8 cellular contexts compared by ENCODE assay signal in the genomic region with DNA sequence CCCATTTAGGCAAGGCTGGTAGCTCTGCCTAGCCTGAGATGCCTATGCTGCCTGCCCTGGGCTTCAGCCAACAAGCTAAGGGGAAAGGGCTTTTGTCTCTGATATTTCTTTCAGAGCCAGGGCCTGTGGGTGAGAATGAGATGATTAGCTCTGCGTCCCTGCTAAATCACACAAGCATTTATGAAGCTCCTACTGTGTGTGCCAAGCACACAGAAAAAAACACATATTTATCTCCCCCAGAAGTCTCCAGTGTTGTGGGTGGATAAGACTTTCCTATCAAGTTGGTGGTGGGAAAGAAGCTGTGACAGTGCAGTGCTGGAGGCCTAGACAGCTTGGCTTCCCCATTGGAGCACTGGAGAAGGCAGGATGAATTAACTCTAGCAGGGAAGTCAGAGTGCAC. TPM values are rescaled to one million over a fixed set of nuclear protein-coding genes. Genes with fewer than 3 reads are reported as not detected.
A peak's percentile ranks its signal among the peaks of the same experiment; 100 is the strongest.
DNase-seq lines count a peak whose midpoint lies in the region; ATAC-seq lines count a peak whose summit lies in the region.
"Had no signal": no experiment of that assay in that cellular context is flagged by ENCODE, and none has a peak within 500 bp of the region (broad histone marks: within the 10 kb centered on the region; RNA-seq: fewer than 3 reads in every experiment).

No MANE protein-coding gene starts in this region.

- H3K4me3 Mint-ChIP-seq in stimulated activated memory B cell treated with anti-CD40 and anti-IgM and Interleukin-4, amounts not matched to agents 10 μg/mL and 1 μg/mL and 100 μg/mL, for 72 hours = peak overlapping the region; percentile 97

- H3K9ac ChIP-seq in HUES6 (ENCODE audit: low read length) (no peak overlapping the region), iPS-15b (ENCODE audit: low read depth, low read length) (no peak overlapping the region)

- H3K27ac ChIP-seq in HUES6 (ENCODE audit: low read depth, low read length) = no peak overlapping the region

- peak overlapping the region; percentile 94 to 98 for H3K27ac Mint-ChIP-seq in activated naive CD4-positive, alpha-beta T cell treated with anti-CD3 and anti-CD28 coated beads, Interleukin-2, amount 50 U/mL, for 72 hours
- peak overlapping the region; percentile 99 for H3K27ac Mint-ChIP-seq in stimulated activated memory B cell treated with anti-CD40 and anti-IgM and Interleukin-4, amounts not matched to agents 10 μg/mL and 1 μg/mL and 100 μg/mL, for 72 hours

- H3K27me3 Mint-ChIP-seq in stimulated activated memory B cell treated with anti-CD40 and anti-IgM and Interleukin-4, amounts not matched to agents 10 μg/mL and 1 μg/mL and 100 μg/mL, for 72 hours = no peaks in the 10 kb centered on the region

- DNase-seq in activated naive CD4-positive, alpha-beta T cell treated with anti-CD3 and anti-CD28 coated beads, Interleukin-2, amount 50 U/mL, for 72 hours (ENCODE audit: low spot score in 2 of 2) = no peak
- DNase-seq in DMS114 treated with DMSO at 0.1 percent for 48 hours (lab: John Stamatoyannopoulos, UW; ENCODE audit: unreplicated experiment) (no peak), NCI-H748 treated with DMSO at 0.1 percent for 48 hours (lab: John Stamatoyannopoulos, UW) (no peak), AG08395 (ENCODE audit: low spot score) (no peak)
- DNase-seq: stimulated activated CD4-positive, alpha-beta T cell treated with anti-CD3 and anti-CD28 coated beads, Interleukin-4, amount 100 ng/mL, for 4 hours had no signal

- ATAC-seq in activated naive CD4-positive, alpha-beta T cell treated with anti-CD3 and anti-CD28 coated beads, Interleukin-2, amount 50 U/mL, for 72 hours = no peak
- ATAC-seq in stimulated activated memory B cell treated with anti-CD40 and anti-IgM and Interleukin-4, amounts not matched to agents 10 μg/mL and 1 μg/mL and 100 μg/mL, for 72 hours = no peak

- H3K4me3 ChIP-seq in HUES6 (ENCODE audit: low read depth, low read length) = peak overlapping the region; percentile 89
- peak overlapping the region; percentile 59 for H3K4me3 ChIP-seq in iPS-15b (ENCODE audit: low read depth, low read length)

- H3K9me3 ChIP-seq in HUES6 (ENCODE audit: control insufficient read depth, insufficient read depth, low read depth, low read length) (no peaks in the 10 kb centered on the region), iPS-15b (ENCODE audit: control insufficient read depth, insufficient read depth, low read length) (no peaks in the 10 kb centered on the region)

- H3K36me3 ChIP-seq in HUES6 (ENCODE audit: control insufficient read depth, insufficient read depth, low read length) (no peaks in the 10 kb centered on the region), iPS-15b (ENCODE audit: control insufficient read depth, insufficient read depth, low read length) (no peaks in the 10 kb centered on the region)

- H3K4me1 ChIP-seq in HUES6 (ENCODE audit: control insufficient read depth, insufficient read depth, low read length) (peaks cover 11% of the 10 kb centered on the region; the same call in 1 of the 2 replicates), iPS-15b (ENCODE audit: control insufficient read depth, insufficient read depth, low read length) (peaks cover 3% of the 10 kb centered on the region)

- H3K27me3 ChIP-seq in HUES6 (ENCODE audit: control insufficient read depth, insufficient read depth, low read length) (no peaks in the 10 kb centered on the region), iPS-15b (ENCODE audit: control insufficient read depth, insufficient read depth, low read length) (peaks cover 6% of the 10 kb centered on the region)

- peaks cover 32 to 36% of the 10 kb centered on the region in 2 donors for H3K36me3 Mint-ChIP-seq in activated naive CD4-positive, alpha-beta T cell treated with anti-CD3 and anti-CD28 coated beads, Interleukin-2, amount 50 U/mL, for 72 hours
- peaks cover 9% of the 10 kb centered on the region for H3K36me3 Mint-ChIP-seq in stimulated activated memory B cell treated with anti-CD40 and anti-IgM and Interleukin-4, amounts not matched to agents 10 μg/mL and 1 μg/mL and 100 μg/mL, for 72 hours

- peaks cover 36% of the 10 kb centered on the region for H3K4me1 Mint-ChIP-seq in stimulated activated memory B cell treated with anti-CD40 and anti-IgM and Interleukin-4, amounts not matched to agents 10 μg/mL and 1 μg/mL and 100 μg/mL, for 72 hours

- no peaks in the 10 kb centered on the region for H3K9me3 Mint-ChIP-seq in activated naive CD4-positive, alpha-beta T cell treated with anti-CD3 and anti-CD28 coated beads, Interleukin-2, amount 50 U/mL, for 72 hours
- H3K9me3 Mint-ChIP-seq in stimulated activated memory B cell treated with anti-CD40 and anti-IgM and Interleukin-4, amounts not matched to agents 10 μg/mL and 1 μg/mL and 100 μg/mL, for 72 hours = no peaks in the 10 kb centered on the region

RNA-seq across cellular contexts. Expression of a gene that starts 1.5 kb away (rescaled TPM):
- total RNA-seq in activated naive CD4-positive, alpha-beta T cell treated with anti-CD3 and anti-CD28 coated beads, Interleukin-2, amount 50 U/mL, for 72 hours = 10 to 100 TPM; 47.4 to 49.4 TPM

RNA-seq across cellular contexts. Expression of a gene that starts 3.2 kb away (rescaled TPM):
- total RNA-seq in activated naive CD4-positive, alpha-beta T cell treated with anti-CD3 and anti-CD28 coated beads, Interleukin-2, amount 50 U/mL, for 72 hours = 10 to 100 TPM; 26.4 to 40.8 TPM

RNA-seq across cellular contexts. Expression of a gene that starts 9.5 kb away (rescaled TPM):
- 1 to 10 TPM in 1 of 2 donors, under 1 TPM in 1; 0.68 to 1.6 TPM for total RNA-seq in activated naive CD4-positive, alpha-beta T cell treated with anti-CD3 and anti-CD28 coated beads, Interleukin-2, amount 50 U/mL, for 72 hours

RNA-seq across cellular contexts. Expression of a gene that starts 36.0 kb away (rescaled TPM):
- 100 to 1,000 TPM; 106 to 162 TPM for total RNA-seq in activated naive CD4-positive, alpha-beta T cell treated with anti-CD3 and anti-CD28 coated beads, Interleukin-2, amount 50 U/mL, for 72 hours

RNA-seq across cellular contexts. Expression of a gene that starts 36.5 kb away (rescaled TPM):
- total RNA-seq in activated naive CD4-positive, alpha-beta T cell treated with anti-CD3 and anti-CD28 coated beads, Interleukin-2, amount 50 U/mL, for 72 hours = 10 to 100 TPM in 1 of 2 donors, 1 to 10 TPM in 1; 6.8 to 15.2 TPM
